In genomic region chr1:200437556-200438203, GRCh38 we compare ENCODE assay signal across 9 cellular contexts.
DNase-seq lines count a peak whose midpoint lies in the region; ATAC-seq, FAIRE-seq and TF ChIP-seq lines count a peak whose summit lies in the region.
"Had no signal": no experiment of that assay in that cellular context is flagged by ENCODE, and none has a peak within 500 bp of the region (broad histone marks: within the 10 kb centered on the region; RNA-seq: fewer than 3 reads in every experiment).

No MANE protein-coding gene starts in this region.

- H3K9me3 ChIP-seq in OCI-LY3 (ENCODE audit: insufficient read depth, low read length) = no peaks in the 10 kb centered on the region

- TF ChIP-seq CTCF in AG10803 (conservative IDR thresholded peaks at IDR 0.05; ENCODE audit: low read length) = no peak
- TF ChIP-seq CTCF in OCI-LY3 (IDR thresholded peaks at IDR 0.05; ENCODE audit: low read depth, low read length) = no peak

- H4K20me1 ChIP-seq in OCI-LY3 (ENCODE audit: insufficient read depth, low read length) = no peaks in the 10 kb centered on the region

- H3K79me2 ChIP-seq in OCI-LY3 (ENCODE audit: low read length) = no peaks in the 10 kb centered on the region

- peak; percentile 69 for ATAC-seq in GM21367 (IDR thresholded peaks at IDR 0.05; ENCODE audit: unreplicated experiment)

- DNase-seq in AG10803 (ENCODE audit: low read depth) (no peak), glomerular visceral epithelial cell (ENCODE audit: extremely low spot score) (peak; percentile 15), T1000 (lab: John Stamatoyannopoulos, UW) (no peak), head of caudate nucleus (no peak), NCI-H2029 (lab: John Stamatoyannopoulos, UW) (no peak), RCC 7860 (ENCODE audit: low spot score) (no peak)

- peak overlapping the region; percentile 59 for H3K9ac ChIP-seq in OCI-LY3 (ENCODE audit: low read length)

- peaks cover 25% of the 10 kb centered on the region for H3K4me1 ChIP-seq in OCI-LY3 (ENCODE audit: low read length)

- H3K4me3 ChIP-seq in AG10803 (ENCODE audit: low read length) (peak overlapping the region; percentile 12), OCI-LY3 (ENCODE audit: low read length) (peak overlapping the region; percentile 66)
- H3K4me3 ChIP-seq: SK-N-MC had no signal

- H3K36me3 ChIP-seq in OCI-LY3 (replicated peaks; ENCODE audit: low read depth, low read length) = no peaks in the 10 kb centered on the region

- H3K27ac ChIP-seq in OCI-LY3 (ENCODE audit: low read length) = peak overlapping the region; percentile 34
- H3K27ac ChIP-seq: SK-N-MC had no signal

- peak overlapping the region; percentile 88 for H3K4me2 ChIP-seq in OCI-LY3 (ENCODE audit: low read length)

- no peak for FAIRE-seq in RCC 7860 (lab: Jason Lieb, UNC)

- peak overlapping the region; percentile 97 for H2AFZ ChIP-seq in OCI-LY3 (ENCODE audit: low read depth, low read length)

- intact Hi-C loops in head of caudate nucleus (cut with DNase I) = no loop called here

- no peaks in the 10 kb centered on the region for H3K27me3 ChIP-seq in OCI-LY3 (ENCODE audit: low read depth, low read length)
